In genomic region chr2:55163895-55164509, GRCh38 we compare ENCODE assay signal across 11 cellular contexts.
A peak's percentile ranks its signal among the peaks of the same experiment; 100 is the strongest.
DNase-seq lines count a peak whose midpoint lies in the region; ATAC-seq and TF ChIP-seq lines count a peak whose summit lies in the region.
"Had no signal": no experiment of that assay in that cellular context is flagged by ENCODE, and none has a peak within 500 bp of the region (broad histone marks: within the 10 kb centered on the region; RNA-seq: fewer than 3 reads in every experiment).

No MANE protein-coding gene starts in this region.

- no peaks in the 10 kb centered on the region for H3K27me3 ChIP-seq in brain microvascular endothelial cell (replicated peaks)
- H3K27me3 ChIP-seq in right lobe of liver, result no peaks in the 10 kb centered on the region
- no peaks in the 10 kb centered on the region for H3K27me3 ChIP-seq in thyroid gland

- H3K27ac ChIP-seq in brain microvascular endothelial cell (peak overlapping the region; percentile 62), right lobe of liver (peak overlapping the region in 1 of 3 donors; percentile 45), thyroid gland (peak overlapping the region in 2 of 3 donors; percentile 47 to 52)

- H3K36me3 ChIP-seq in brain microvascular endothelial cell (replicated peaks) (no peaks in the 10 kb centered on the region), right lobe of liver (no peaks in the 10 kb centered on the region), thyroid gland (no peaks in the 10 kb centered on the region)

- no peak for TF ChIP-seq POLR2A in right lobe of liver (IDR thresholded peaks at IDR 0.05)
- no peak for TF ChIP-seq POLR2A in thyroid gland (IDR thresholded peaks at IDR 0.05)

- TF ChIP-seq CTCF in brain microvascular endothelial cell (IDR thresholded peaks at IDR 0.05; ENCODE audit: low read depth, low read length, missing control alignments), result no peak
- TF ChIP-seq CTCF in right lobe of liver (IDR thresholded peaks at IDR 0.05), result no peak
- no peak for TF ChIP-seq CTCF in thyroid gland (IDR thresholded peaks at IDR 0.05)

- ATAC-seq in right lobe of liver, result peak; percentile 69 to 85 (median 78)
- ATAC-seq in sciatic nerve, result no peak

- intact Hi-C loops in right lobe of liver (cut with DNase I), result loop anchor here (10.0 kb wide), 2 partner anchors 139 to 269 kb away; no protein-coding TSS in a partner anchor
- intact Hi-C loops in thyroid gland (cut with DNase I), result loop anchor here (10.0 kb wide), 1 partner anchor 69 kb away; no protein-coding TSS in a partner anchor
- intact Hi-C loops in sciatic nerve (cut with DNase I), result loop anchor here (10.0 kb wide), 1 partner anchor 259 kb away; no protein-coding TSS in a partner anchor

- 34% methylated on average over 3 of the region's 8 CpGs for WGBS in right lobe of liver (ENCODE audit: insufficient coverage, low coverage, low lambda C conversion rate, missing lambda C conversion rate)
- WGBS in thyroid gland, 2 donors, result 42 to 43% methylated on average over 8 of the region's 8 CpGs

- H3K4me1 ChIP-seq in right lobe of liver, result peaks cover 0 to 15% (median 0%) of the 10 kb centered on the region in 4 donors
- H3K4me1 ChIP-seq in thyroid gland, result peaks cover 31 to 61% of the 10 kb centered on the region in 2 donors

- DNase-seq in DMS153 (lab: John Stamatoyannopoulos, UW) (peak; percentile 29), DMS153 treated with DMSO at 0.1 percent for 48 hours (lab: John Stamatoyannopoulos, UW; ENCODE audit: unreplicated experiment) (no peak), brain microvascular endothelial cell (no peak), right lobe of liver (no peak), thyroid gland (peak; percentile 36 to 49), sciatic nerve (ENCODE audit: low spot score) (no peak), NCI-H2107 treated with DMSO at 0.1 percent for 48 hours (lab: John Stamatoyannopoulos, UW; ENCODE audit: unreplicated experiment) (no peak), retina (no peak)
- DNase-seq: 8988T; activated CD8-positive, alpha-beta memory T cell treated with anti-CD3 and anti-CD28 coated beads, Interleukin-2, amount 50 U/mL, for 4 hours; foreskin melanocyte had no signal

- H3K9me3 ChIP-seq in right lobe of liver (no peaks in the 10 kb centered on the region), thyroid gland (no peaks in the 10 kb centered on the region)

- H3K4me3 ChIP-seq in brain microvascular endothelial cell (ENCODE audit: low read depth, low read length) (no peak overlapping the region), right lobe of liver (peak overlapping the region in 2 of 3 donors; percentile 15 to 28), thyroid gland (replicated peaks in 1 of 3) (no peak overlapping the region)

- in situ Hi-C loops in brain microvascular endothelial cell (cut with HindIII; ENCODE audit: low pct_ligation_motif_present, low sequenced_read_pairs), result loop anchor here (25.0 kb wide), 2 partner anchors 127 to 252 kb away; no protein-coding TSS in a partner anchor

Comparison
In these comparisons a context has a peak if more than half of its experiments do, and no peak if none do; other contexts are left out.
1. DNase-seq: peak in DMS153 (single experiment) and thyroid gland (2 of 2); none in DMS153 treated with DMSO at 0.1 percent for 48 hours (single experiment), brain microvascular endothelial cell (single experiment), right lobe of liver (0 of 3), sciatic nerve (single experiment), NCI-H2107 treated with DMSO at 0.1 percent for 48 hours (single experiment) and retina (single experiment).
2. H3K4me3 ChIP-seq: peak in right lobe of liver (2 of 3); none in brain microvascular endothelial cell (single experiment) and thyroid gland (0 of 3).